4 cellular contexts compared by ENCODE assay signal in the genomic region with DNA sequence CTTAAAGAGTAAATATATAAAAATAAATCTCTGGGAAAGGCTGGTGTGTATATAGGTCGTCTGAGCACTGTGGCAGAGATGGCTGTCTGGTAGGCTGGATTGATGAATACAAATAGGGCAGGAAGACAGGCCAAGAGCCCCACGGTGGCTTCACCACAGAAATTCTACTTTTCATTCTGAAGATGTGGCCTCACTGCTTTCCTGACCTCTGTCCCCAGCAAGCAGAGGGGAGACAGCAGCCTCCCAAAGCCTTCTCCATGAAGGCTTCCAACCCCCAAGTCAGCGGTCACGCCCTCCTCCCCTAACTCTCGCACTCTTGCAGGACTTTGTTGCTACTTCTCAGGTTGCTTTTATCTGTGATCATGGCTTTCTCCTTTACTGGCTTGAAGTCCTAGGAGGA. TPM values are rescaled to one million over a fixed set of nuclear protein-coding genes. Genes with fewer than 3 reads are reported as not detected.
"Had no signal": no experiment of that assay in that cellular context is flagged by ENCODE, and none has a peak within 500 bp of the region (broad histone marks: within the 10 kb centered on the region; RNA-seq: fewer than 3 reads in every experiment).

No MANE protein-coding gene starts in this region.

- DNase-seq: GDM1, GF-D8 had no signal

- H3K4me3 ChIP-seq: GM12878 had no signal

RNA-seq across cellular contexts. Expression of a gene that starts 10.6 kb away (rescaled TPM):
- total RNA-seq: G401, GM12878 had no signal
- polyA plus RNA-seq: GM12878 had no signal

RNA-seq across cellular contexts. Expression of a gene that starts 13.4 kb away (rescaled TPM):
- total RNA-seq: G401, GM12878 had no signal
